In the genomic region with DNA sequence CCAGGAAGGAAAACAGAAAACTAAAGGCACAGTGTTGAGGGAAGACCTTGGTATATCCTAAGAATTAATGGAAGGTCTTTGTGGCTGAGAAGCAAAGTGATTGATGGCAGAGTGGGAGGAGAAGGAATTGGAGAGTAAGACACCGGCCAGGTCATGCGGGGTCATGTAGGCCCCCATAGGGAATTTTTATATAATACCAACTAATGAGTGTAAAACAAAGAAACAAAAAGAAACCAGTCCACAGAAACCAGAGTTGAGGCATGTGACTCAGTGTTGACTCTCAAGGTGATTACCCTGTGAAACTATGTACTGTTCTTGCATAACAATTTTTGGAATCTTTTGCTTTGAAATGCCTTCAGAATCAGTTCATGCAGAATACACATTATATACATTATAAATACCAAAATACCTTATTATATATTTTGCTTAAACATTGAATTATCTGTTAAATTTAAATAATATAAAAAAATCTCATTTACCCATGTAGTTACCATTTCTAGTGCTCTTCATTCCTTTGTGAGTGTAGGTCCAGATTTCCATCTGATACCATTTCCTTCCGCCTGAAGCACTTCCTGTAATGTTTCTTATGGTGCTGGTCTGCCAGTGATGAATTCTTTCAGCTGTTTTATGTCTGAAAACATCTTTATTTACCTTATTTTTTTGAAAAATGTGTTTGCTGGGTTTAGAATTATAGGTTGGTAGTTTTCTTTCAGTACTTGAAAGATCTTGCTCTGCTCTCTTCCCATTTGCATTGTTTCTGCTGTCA, we compare ENCODE assay signal across 14 cellular contexts. TPM values are rescaled to one million over a fixed set of nuclear protein-coding genes. Genes with fewer than 3 reads are reported as not detected.
DNase-seq lines count a peak whose midpoint lies in the region; ATAC-seq, FAIRE-seq and TF ChIP-seq lines count a peak whose summit lies in the region.
"Had no signal": no experiment of that assay in that cellular context is flagged by ENCODE, and none has a peak within 500 bp of the region (broad histone marks: within the 10 kb centered on the region; RNA-seq: fewer than 3 reads in every experiment).

No MANE protein-coding gene starts in this region.

- DNase-seq in AG09319 (ENCODE audit: extremely low read depth, low read depth) (peak; percentile 23), HT-29 (ENCODE audit: low spot score) (peak; percentile 40), astrocyte (ENCODE audit: low read depth) (peak; percentile 93), left lung (no peak), cerebellar cortex (ENCODE audit: low spot score) (no peak), HAP-1 (ENCODE audit: low spot score in 2 of 2) (no peak), CD14-positive monocyte (ENCODE audit: low spot score) (no peak), islet precursor cell (no peak)
- DNase-seq: activated CD8-positive, alpha-beta memory T cell treated with anti-CD3 and anti-CD28 coated beads, Interleukin-2, amount 50 U/mL, for 48 hours; NCI-H1048; SHP77; spleen; tibial artery had no signal

- FAIRE-seq in astrocyte (lab: Jason Lieb, UNC) = peak; percentile 71
- FAIRE-seq: G401.6 had no signal

- H3K27ac Mint-ChIP-seq in astrocyte (ENCODE audit: unreplicated experiment) = peak overlapping the region; percentile 89
- peak overlapping the region in 3 of 7 donors; percentile 0 to 74 (median 37) for H3K27ac Mint-ChIP-seq in CD14-positive monocyte

- H3K4me1 ChIP-seq in astrocyte (ENCODE audit: insufficient read depth, low read length) = peaks cover 8% of the 10 kb centered on the region
- H3K4me1 ChIP-seq in left lung = peaks cover 0 to 17% of the 10 kb centered on the region in 2 donors
- H3K4me1 ChIP-seq in HAP-1 = peaks cover 28% of the 10 kb centered on the region

- H3K36me3 Mint-ChIP-seq in astrocyte (ENCODE audit: low read depth, unreplicated experiment) = peaks cover 15% of the 10 kb centered on the region
- H3K36me3 Mint-ChIP-seq in CD14-positive monocyte = peaks cover 50 to 55% of the 10 kb centered on the region in 2 donors

- H3K27me3 ChIP-seq in astrocyte (ENCODE audit: insufficient read depth, low read length) = no peaks in the 10 kb centered on the region
- no peaks in the 10 kb centered on the region for H3K27me3 ChIP-seq in left lung
- no peaks in the 10 kb centered on the region for H3K27me3 ChIP-seq in HAP-1 (ENCODE audit: low read depth)
- H3K27me3 ChIP-seq: spleen, tibial artery had no signal

- H3K4me3 Mint-ChIP-seq in astrocyte (ENCODE audit: unreplicated experiment) (peak overlapping the region; percentile 10), CD14-positive monocyte (no peak overlapping the region)

- H3K36me3 ChIP-seq in astrocyte (ENCODE audit: insufficient read depth, low read length) = peaks cover 3% of the 10 kb centered on the region
- H3K36me3 ChIP-seq in left lung = peaks cover 0 to 22% of the 10 kb centered on the region in 2 donors
- no peaks in the 10 kb centered on the region for H3K36me3 ChIP-seq in HAP-1 (replicated peaks)

- H3K4me2 ChIP-seq in astrocyte (ENCODE audit: low read length) = peak overlapping the region; percentile 63

- H3K4me1 Mint-ChIP-seq in astrocyte (ENCODE audit: low read depth, unreplicated experiment) (peaks cover 15% of the 10 kb centered on the region), CD14-positive monocyte (peaks cover 9% of the 10 kb centered on the region)

- in situ Hi-C loops in HAP-1 (cut with MboI; ENCODE audit: low sequenced_read_pairs) = no loop called here

- H3K4me3 ChIP-seq in astrocyte (ENCODE audit: insufficient read depth, low read depth, low read length) (peak overlapping the region; percentile 3), left lung (no peak overlapping the region), HAP-1 (no peak overlapping the region)
- H3K4me3 ChIP-seq: spleen, tibial artery had no signal

- H3K9ac ChIP-seq in astrocyte (ENCODE audit: low read length) = peak overlapping the region; percentile 51

- no peaks in the 10 kb centered on the region for H4K20me1 ChIP-seq in astrocyte (ENCODE audit: insufficient read depth, low read length)

- no peaks in the 10 kb centered on the region for H3K9me3 ChIP-seq in astrocyte (ENCODE audit: insufficient read depth, low read depth, low read length)
- peaks cover 0 to 4% of the 10 kb centered on the region in 2 donors for H3K9me3 ChIP-seq in left lung
- H3K9me3 ChIP-seq in HAP-1 = no peaks in the 10 kb centered on the region
- H3K9me3 ChIP-seq: tibial artery had no signal

- TF ChIP-seq CTCF in AG09319 (IDR thresholded peaks at IDR 0.05; ENCODE audit: low read depth, low read length) (no peak), astrocyte (IDR thresholded peaks at IDR 0.05; ENCODE audit: insufficient read depth, low read depth, low read length) (no peak), left lung (IDR thresholded peaks at IDR 0.05) (no peak), CD14-positive monocyte (IDR thresholded peaks at IDR 0.05) (no peak)

- peaks cover 76% of the 10 kb centered on the region for H3K79me2 ChIP-seq in astrocyte (ENCODE audit: insufficient read depth, low read length)

- H3K27me3 Mint-ChIP-seq in astrocyte (ENCODE audit: low read depth, unreplicated experiment) (no peaks in the 10 kb centered on the region), CD14-positive monocyte (ENCODE audit: low read depth in 3 of 3) (no peaks in the 10 kb centered on the region)

- H2AFZ ChIP-seq in astrocyte (ENCODE audit: low read depth, low read length) = no peak overlapping the region

- H3K27ac ChIP-seq in astrocyte (ENCODE audit: low read depth, low read length) (peak overlapping the region; percentile 96), left lung (peak overlapping the region; percentile 40)
- H3K27ac ChIP-seq: spleen, tibial artery had no signal

- peaks cover 5% of the 10 kb centered on the region for H3K9me3 Mint-ChIP-seq in astrocyte (ENCODE audit: unreplicated experiment)
- peaks cover 10 to 18% (median 14%) of the 10 kb centered on the region in 7 donors for H3K9me3 Mint-ChIP-seq in CD14-positive monocyte

- peak; percentile 76 for ATAC-seq in left lung

- intact Hi-C loops in left lung (cut with DNase I) (no loop called here), CD14-positive monocyte (cut with micrococcal nuclease) (no loop called here)

RNA-seq across cellular contexts. Expression of gene CLIP4, which starts 8.6 kb away (rescaled TPM):
- total RNA-seq in HT-29 (2014; rRNA removed; shearing (Covaris generic)) = 9.1 and 11.3 TPM in 2 replicates
- 14.7 and 18.4 TPM in 2 replicates for total RNA-seq in astrocyte
- 10 to 100 TPM; 40.1 to 49.2 TPM for total RNA-seq in left lung
- polyA plus RNA-seq in CD14-positive monocyte = 10 to 100 TPM; 19.6 to 29.8 TPM

RNA-seq across cellular contexts. Expression of gene PCARE, which starts 49.4 kb away (rescaled TPM):
- not detected in 2 replicates for total RNA-seq in HT-29 (2014; rRNA removed; shearing (Covaris generic))
- total RNA-seq in astrocyte (not detected in 2 replicates), left lung (under 1 TPM; 0.05 to 0.23 TPM)
- polyA plus RNA-seq in CD14-positive monocyte = not detected
- total RNA-seq: spleen had no signal
- polyA plus RNA-seq: spleen had no signal

Comparison
In these comparisons a context has a peak if more than half of its experiments do, and no peak if none do; other contexts are left out.
1. DNase-seq: peak in AG09319 (single experiment), HT-29 (single experiment) and astrocyte (single experiment); none in left lung (0 of 2), cerebellar cortex (single experiment), HAP-1 (0 of 2), CD14-positive monocyte (single experiment) and islet precursor cell (single experiment).